Comparison of ENCODE assay signal across 10 cellular contexts in genomic region chr2:208359632-208359986, GRCh38. TPM values are rescaled to one million over a fixed set of nuclear protein-coding genes. Genes with fewer than 3 reads are reported as not detected.
DNase-seq lines count a peak whose midpoint lies in the region; ATAC-seq, FAIRE-seq and TF ChIP-seq lines count a peak whose summit lies in the region.
"Had no signal": no experiment of that assay in that cellular context is flagged by ENCODE, and none has a peak within 500 bp of the region (broad histone marks: within the 10 kb centered on the region; RNA-seq: fewer than 3 reads in every experiment).

No MANE protein-coding gene starts in this region.

- in situ Hi-C loops in Caki2 (cut with HindIII; ENCODE audit: low pct_unique_long_range_greater_than_20kb, low sequenced_read_pairs): no loop called here

- peak; percentile 40 for ATAC-seq in central memory CD8-positive, alpha-beta T cell (replicated peaks; ENCODE audit: extremely low read depth, poor library complexity, severe bottlenecking)
- peak; percentile 40 for ATAC-seq in mucosa of descending colon
- ATAC-seq: activated CD4-positive, CD25-positive, alpha-beta regulatory T cell treated with anti-CD3 and anti-CD28 coated beads, Interleukin-2, amount 50 U/mL, for 24 hours had no signal

- peaks cover 20% of the 10 kb centered on the region for H3K36me3 Mint-ChIP-seq in central memory CD8-positive, alpha-beta T cell (ENCODE audit: insufficient read depth)

- no peak for FAIRE-seq in GM12892 (lab: Jason Lieb, UNC)

- no peaks in the 10 kb centered on the region for H3K9me3 ChIP-seq in mucosa of descending colon

- peaks cover 12% of the 10 kb centered on the region for H3K4me1 Mint-ChIP-seq in central memory CD8-positive, alpha-beta T cell

- H3K9me3 Mint-ChIP-seq in central memory CD8-positive, alpha-beta T cell: no peaks in the 10 kb centered on the region

- TF ChIP-seq CTCF in mucosa of descending colon (IDR thresholded peaks at IDR 0.05): no peak

- no peaks in the 10 kb centered on the region for H3K4me1 ChIP-seq in mucosa of descending colon (ENCODE audit: low read depth)

- no peaks in the 10 kb centered on the region for H3K27me3 Mint-ChIP-seq in central memory CD8-positive, alpha-beta T cell

- intact Hi-C loops in mucosa of descending colon (cut with DNase I, micrococcal nuclease): no loop called here

- TF ChIP-seq POLR2A in GM12892 (IDR thresholded peaks at IDR 0.05; ENCODE audit: low read depth, low read length): no peak

- H3K4me3 ChIP-seq in mucosa of descending colon: no peak overlapping the region

- no peaks in the 10 kb centered on the region for H3K36me3 ChIP-seq in mucosa of descending colon (ENCODE audit: low read depth)

- H3K27ac Mint-ChIP-seq in central memory CD8-positive, alpha-beta T cell (ENCODE audit: low read depth): no peak overlapping the region

- peak; percentile 100 for DNase-seq in Caki2 (ENCODE audit: low read depth)
- DNase-seq in HuH-7 (ENCODE audit: low spot score): peak; percentile 71
- no peak for DNase-seq in central memory CD8-positive, alpha-beta T cell (ENCODE audit: low spot score in 2 of 2)
- DNase-seq in mucosa of descending colon: peak in 1 of 3 donors; percentile 54
- no peak for DNase-seq in cerebellar cortex (ENCODE audit: low spot score)
- no peak for DNase-seq in GM12892 (ENCODE audit: insufficient read length)
- DNase-seq in kidney glomerular epithelial cell (lab: John Stamatoyannopoulos, UW): no peak
- no peak for DNase-seq in hippocampal formation (lab: John Stamatoyannopoulos, UW)
- DNase-seq: C1 segment of cervical spinal cord had no signal

- H3K4me3 Mint-ChIP-seq in central memory CD8-positive, alpha-beta T cell: peak overlapping the region; percentile 11

RNA-seq across cellular contexts. Expression of gene PTH2R, which starts 47.0 kb away (rescaled TPM):
- total RNA-seq in Caki2 (2014; rRNA removed; shearing (Covaris generic); ENCODE audit: low replicate concordance): 17.3 and 36.9 TPM in 2 replicates
- under 1 TPM in 1 of 3 donors, not detected in 2; 0.09 TPM for total RNA-seq in mucosa of descending colon
- polyA plus RNA-seq in GM12892 (2012; ENCODE audit: missing spikeins): not detected

Comparison
In these comparisons a context has a peak if more than half of its experiments do, and no peak if none do; other contexts are left out.
1. DNase-seq: peak in Caki2 (single experiment) and HuH-7 (single experiment); none in central memory CD8-positive, alpha-beta T cell (0 of 2), cerebellar cortex (single experiment), GM12892 (single experiment), kidney glomerular epithelial cell (single experiment) and hippocampal formation (0 of 2).
2. RNA of gene PTH2R, which starts 47.0 kb away (total RNA-seq): 17.3 to 36.9 TPM in Caki2; 0.09 TPM in mucosa of descending colon; every median in the first group is over 10 times any median in the second.